18 cellular contexts compared by ENCODE assay signal in the genomic region with DNA sequence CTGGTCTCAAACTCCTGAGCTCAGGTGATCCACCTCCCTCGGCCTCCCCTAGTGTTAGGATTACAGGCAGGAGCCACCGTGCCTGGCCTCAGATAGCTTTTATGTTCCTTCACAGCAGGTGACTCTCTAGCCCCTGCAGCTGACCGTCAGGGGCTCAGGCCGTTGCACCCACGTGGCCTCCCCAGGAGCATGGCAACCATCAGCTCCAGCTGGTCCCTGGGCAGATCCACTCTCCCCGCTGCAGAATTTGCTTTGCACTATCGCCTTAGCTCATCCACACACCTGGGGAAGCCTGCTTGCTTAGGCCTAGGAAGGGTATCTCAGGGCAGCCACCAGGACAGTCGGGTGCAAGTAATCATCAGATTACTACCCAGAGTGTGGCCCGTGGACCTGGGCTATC.
DNase-seq lines count a peak whose midpoint lies in the region; ATAC-seq and TF ChIP-seq lines count a peak whose summit lies in the region.
"Had no signal": no experiment of that assay in that cellular context is flagged by ENCODE, and none has a peak within 500 bp of the region (broad histone marks: within the 10 kb centered on the region; RNA-seq: fewer than 3 reads in every experiment).

No MANE protein-coding gene starts in this region.

- TF ChIP-seq EP300 in gastroesophageal sphincter (IDR thresholded peaks at IDR 0.05): no peak

- ATAC-seq in Right ventricle myocardium superior (ENCODE audit: poor library complexity) (no peak), gastroesophageal sphincter (no peak)
- ATAC-seq in CD8-positive, alpha-beta T cell: no peak

- 73% methylated on average over 6 of the region's 9 CpGs; no CpG with 5 or more reads in 1 of the 2 donors for WGBS in gastroesophageal sphincter (ENCODE audit: low coverage in 1 of 2), 2 donors

- H3K27ac ChIP-seq in right atrium auricular region (peak overlapping the region; percentile 25 to 79), WERI-Rb-1 (peak overlapping the region; percentile 80), gastroesophageal sphincter (no peak overlapping the region)
- H3K27ac ChIP-seq in CD8-positive, alpha-beta T cell (ENCODE audit: low read depth, low read length): no peak overlapping the region
- H3K27ac ChIP-seq: PC-9, SJSA1 had no signal

- H3K4me1 ChIP-seq in right atrium auricular region: peaks cover 0 to 80% of the 10 kb centered on the region in 2 donors
- peaks cover 0 to 36% (median 9%) of the 10 kb centered on the region in 3 donors for H3K4me1 ChIP-seq in gastroesophageal sphincter
- no peaks in the 10 kb centered on the region for H3K4me1 ChIP-seq in CD8-positive, alpha-beta T cell (ENCODE audit: insufficient read depth, low read length)
- H3K4me1 ChIP-seq: Caco-2 had no signal

- TF ChIP-seq CTCF in right atrium auricular region (IDR thresholded peaks at IDR 0.05): no peak
- no peak for TF ChIP-seq CTCF in WERI-Rb-1 (IDR thresholded peaks at IDR 0.05; ENCODE audit: low read depth, low read length)
- no peak for TF ChIP-seq CTCF in nephron progenitor cell (IDR thresholded peaks at IDR 0.05)
- no peak for TF ChIP-seq CTCF in gastroesophageal sphincter (IDR thresholded peaks at IDR 0.05)
- TF ChIP-seq CTCF in CD8-positive, alpha-beta T cell (IDR thresholded peaks at IDR 0.05): no peak

- H3K9me3 ChIP-seq in right atrium auricular region: no peaks in the 10 kb centered on the region
- peaks cover 9% of the 10 kb centered on the region for H3K9me3 ChIP-seq in WERI-Rb-1 (ENCODE audit: severe bottlenecking)
- H3K9me3 ChIP-seq in gastroesophageal sphincter: no peaks in the 10 kb centered on the region
- H3K9me3 ChIP-seq in CD8-positive, alpha-beta T cell (ENCODE audit: low read length): no peaks in the 10 kb centered on the region
- H3K9me3 ChIP-seq: SJSA1 had no signal

- H3K27ac Mint-ChIP-seq in nephron progenitor cell: peak overlapping the region; percentile 90
- no peak overlapping the region for H3K27ac Mint-ChIP-seq in CD8-positive, alpha-beta T cell
- H3K27ac Mint-ChIP-seq: CD4-positive, alpha-beta T cell had no signal

- DNase-seq in right atrium auricular region (ENCODE audit: low spot score) (no peak), Right ventricle myocardium superior (no peak), WERI-Rb-1 (peak; percentile 97), nephron progenitor cell (no peak), D341Med (ENCODE audit: low spot score) (no peak)
- DNase-seq in CD8-positive, alpha-beta T cell: no peak
- DNase-seq: Caco-2; CD4-positive, alpha-beta T cell; DMS 273 treated with DMSO at 0.1 percent for 48 hours; DND-41; H7; NCI-H1092; NCI-H1417 treated with DMSO at 0.1 percent for 48 hours; NCI-H187 treated with DMSO at 0.1 percent for 48 hours; NCI-H774; PC-9 had no signal

- POLR2A ChIA-PET in CD8-positive, alpha-beta T cell (lab: Charles Lee): no interaction called here

- H3K4me3 ChIP-seq in right atrium auricular region (no peak overlapping the region), WERI-Rb-1 (ENCODE audit: low read depth, low read length) (no peak overlapping the region), gastroesophageal sphincter (no peak overlapping the region)
- H3K4me3 ChIP-seq in CD8-positive, alpha-beta T cell (ENCODE audit: low read depth, low read length): no peak overlapping the region
- H3K4me3 ChIP-seq: PC-9, SJSA1 had no signal

- H3K27me3 ChIP-seq in right atrium auricular region (no peaks in the 10 kb centered on the region), WERI-Rb-1 (ENCODE audit: insufficient read depth, low read depth, severe bottlenecking) (no peaks in the 10 kb centered on the region), gastroesophageal sphincter (no peaks in the 10 kb centered on the region)
- H3K27me3 ChIP-seq in CD8-positive, alpha-beta T cell (ENCODE audit: insufficient read depth, low read length): no peaks in the 10 kb centered on the region
- H3K27me3 ChIP-seq: SJSA1 had no signal

- intact Hi-C loops in Right ventricle myocardium superior (cut with DNase I): loop anchor here (5.0 kb wide), 1 partner anchor 63 kb away; no protein-coding TSS in a partner anchor
- intact Hi-C loops in CD8-positive, alpha-beta T cell (cut with DNase I, micrococcal nuclease): loop anchor here in 1 of 2 experiments (10.0 kb wide), 1 partner anchor 665 kb away; no protein-coding TSS in a partner anchor

- CTCF ChIA-PET in CD8-positive, alpha-beta T cell (lab: Charles Lee): interaction anchor here (0.6 to 1.2 kb wide), 3 partner anchors 66 to 207 kb away, joined by 3 to 4 read pairs (median 3); no protein-coding TSS in a partner anchor

- TF ChIP-seq POLR2A in gastroesophageal sphincter (IDR thresholded peaks at IDR 0.05): no peak

- H3K36me3 ChIP-seq in right atrium auricular region: no peaks in the 10 kb centered on the region
- H3K36me3 ChIP-seq in WERI-Rb-1: no peaks in the 10 kb centered on the region; the same call in 1 of the 2 replicates
- no peaks in the 10 kb centered on the region for H3K36me3 ChIP-seq in gastroesophageal sphincter
- H3K36me3 ChIP-seq in CD8-positive, alpha-beta T cell (ENCODE audit: insufficient read depth, low read length): no peaks in the 10 kb centered on the region
- H3K36me3 ChIP-seq: SJSA1 had no signal

- peak overlapping the region; percentile 60 for H3K4me3 Mint-ChIP-seq in nephron progenitor cell
- no peak overlapping the region for H3K4me3 Mint-ChIP-seq in CD8-positive, alpha-beta T cell
- H3K4me3 Mint-ChIP-seq: CD4-positive, alpha-beta T cell had no signal

- H3K36me3 Mint-ChIP-seq in nephron progenitor cell (ENCODE audit: low read depth): peaks cover 6% of the 10 kb centered on the region
- no peaks in the 10 kb centered on the region for H3K36me3 Mint-ChIP-seq in CD8-positive, alpha-beta T cell

- peaks cover 14% of the 10 kb centered on the region for H3K27me3 Mint-ChIP-seq in nephron progenitor cell (ENCODE audit: low read depth, poor library complexity)
- H3K27me3 Mint-ChIP-seq in CD8-positive, alpha-beta T cell (ENCODE audit: low read depth): peaks cover 29% of the 10 kb centered on the region

- H3K9me3 Mint-ChIP-seq in nephron progenitor cell: peaks cover 5% of the 10 kb centered on the region
- H3K9me3 Mint-ChIP-seq in CD8-positive, alpha-beta T cell: no peaks in the 10 kb centered on the region
- H3K9me3 Mint-ChIP-seq: CD4-positive, alpha-beta T cell had no signal

- H3K4me1 Mint-ChIP-seq in nephron progenitor cell: peaks cover 81% of the 10 kb centered on the region
- H3K4me1 Mint-ChIP-seq in CD8-positive, alpha-beta T cell (ENCODE audit: low read depth): no peaks in the 10 kb centered on the region

Comparison
In these comparisons a context has a peak if more than half of its experiments do, and no peak if none do; other contexts are left out.
1. H3K27ac ChIP-seq: peak in right atrium auricular region (2 of 2) and WERI-Rb-1 (single experiment); none in gastroesophageal sphincter (0 of 4) and CD8-positive, alpha-beta T cell (single experiment).